10 cellular contexts compared by ENCODE assay signal in genomic region chr18:32373995-32374394, GRCh38.
DNase-seq lines count a peak whose midpoint lies in the region; ATAC-seq and TF ChIP-seq lines count a peak whose summit lies in the region.
"Had no signal": no experiment of that assay in that cellular context is flagged by ENCODE, and none has a peak within 500 bp of the region (broad histone marks: within the 10 kb centered on the region; RNA-seq: fewer than 3 reads in every experiment).

No MANE protein-coding gene starts in this region.

- H3K27me3 ChIP-seq in brain microvascular endothelial cell (replicated peaks) (no peaks in the 10 kb centered on the region), muscle layer of duodenum (ENCODE audit: low read depth, low read length) (no peaks in the 10 kb centered on the region)

- H3K36me3 ChIP-seq in brain microvascular endothelial cell (replicated peaks): no peaks in the 10 kb centered on the region
- H3K36me3 ChIP-seq in muscle layer of duodenum (ENCODE audit: control insufficient read depth in 1 of 2, insufficient read depth in 2 of 2, low read length in 2 of 2): no peaks in the 10 kb centered on the region

- H3K9me3 Mint-ChIP-seq in stimulated activated effector memory CD8-positive, alpha-beta T cell treated with anti-CD3 and anti-CD28 coated beads, Interleukin-12 subunit alpha, Interleukin-12 subunit beta, amount 100 ng/mL, for 72 hours: no peaks in the 10 kb centered on the region
- H3K9me3 Mint-ChIP-seq in endothelial cell (ENCODE audit: unreplicated experiment): no peaks in the 10 kb centered on the region
- H3K9me3 Mint-ChIP-seq: activated naive CD8-positive, alpha-beta T cell treated with anti-CD3 and anti-CD28 coated beads, Interleukin-2, amount 10 ng/mL, durations not matched to agents 7 days and 5 days had no signal

- H3K27ac ChIP-seq in brain microvascular endothelial cell (peak overlapping the region; percentile 26), muscle layer of duodenum (ENCODE audit: low read length) (peak overlapping the region; percentile 35)

- H3K4me3 Mint-ChIP-seq in stimulated activated effector memory CD8-positive, alpha-beta T cell treated with anti-CD3 and anti-CD28 coated beads, Interleukin-12 subunit alpha, Interleukin-12 subunit beta, amount 100 ng/mL, for 72 hours: no peak overlapping the region
- H3K4me3 Mint-ChIP-seq in endothelial cell (ENCODE audit: unreplicated experiment): no peak overlapping the region
- H3K4me3 Mint-ChIP-seq: activated naive CD8-positive, alpha-beta T cell treated with anti-CD3 and anti-CD28 coated beads, Interleukin-2, amount 10 ng/mL, durations not matched to agents 7 days and 5 days had no signal

- ATAC-seq in stimulated activated effector memory CD8-positive, alpha-beta T cell treated with anti-CD3 and anti-CD28 coated beads, Interleukin-12 subunit alpha, Interleukin-12 subunit beta, amount 100 ng/mL, for 72 hours: no peak
- ATAC-seq in GM19397 (IDR thresholded peaks at IDR 0.05; ENCODE audit: unreplicated experiment) (no peak), HG02798 (IDR thresholded peaks at IDR 0.05; ENCODE audit: poor library complexity, unreplicated experiment) (no peak)

- in situ Hi-C loops in brain microvascular endothelial cell (cut with HindIII; ENCODE audit: low pct_ligation_motif_present, low sequenced_read_pairs): no loop called here

- no peaks in the 10 kb centered on the region for H3K4me1 Mint-ChIP-seq in stimulated activated effector memory CD8-positive, alpha-beta T cell treated with anti-CD3 and anti-CD28 coated beads, Interleukin-12 subunit alpha, Interleukin-12 subunit beta, amount 100 ng/mL, for 72 hours
- peaks cover 9% of the 10 kb centered on the region for H3K4me1 Mint-ChIP-seq in endothelial cell (ENCODE audit: unreplicated experiment)
- H3K4me1 Mint-ChIP-seq: activated naive CD8-positive, alpha-beta T cell treated with anti-CD3 and anti-CD28 coated beads, Interleukin-2, amount 10 ng/mL, durations not matched to agents 7 days and 5 days had no signal

- peaks cover 2% of the 10 kb centered on the region for H3K27me3 Mint-ChIP-seq in endothelial cell (ENCODE audit: unreplicated experiment)
- H3K27me3 Mint-ChIP-seq: activated naive CD8-positive, alpha-beta T cell treated with anti-CD3 and anti-CD28 coated beads, Interleukin-2, amount 10 ng/mL, durations not matched to agents 7 days and 5 days had no signal

- TF ChIP-seq CTCF in brain microvascular endothelial cell (IDR thresholded peaks at IDR 0.05; ENCODE audit: low read depth, low read length, missing control alignments): no peak
- no peak for TF ChIP-seq CTCF in endothelial cell (IDR thresholded peaks at IDR 0.05; ENCODE audit: unreplicated experiment)

- no peak overlapping the region for H3K4me3 ChIP-seq in brain microvascular endothelial cell (ENCODE audit: low read depth, low read length)
- no peak overlapping the region for H3K4me3 ChIP-seq in muscle layer of duodenum (ENCODE audit: low read depth in 1 of 2, low read length in 2 of 2)

- peak; percentile 4 for DNase-seq in EH (ENCODE audit: low read depth)
- peak; percentile 76 for DNase-seq in NCI-H2227 treated with DMSO at 0.1 percent for 48 hours (lab: John Stamatoyannopoulos, UW)
- DNase-seq in brain microvascular endothelial cell: peak; percentile 71
- no peak for DNase-seq in stimulated activated effector memory CD8-positive, alpha-beta T cell treated with anti-CD3 and anti-CD28 coated beads, Interleukin-12 subunit alpha, Interleukin-12 subunit beta, amount 100 ng/mL, for 72 hours (ENCODE audit: low spot score in 2 of 2)
- no peak for DNase-seq in endothelial cell (ENCODE audit: low spot score)
- DNase-seq: activated naive CD8-positive, alpha-beta T cell treated with anti-CD3 and anti-CD28 coated beads, Interleukin-2, amount 10 ng/mL, durations not matched to agents 7 days and 5 days; stimulated activated CD4-positive, alpha-beta T cell treated with anti-CD3 and anti-CD28 coated beads, Interleukin-2, amount 100 ng/mL, for 24 hours had no signal

- peaks cover 9 to 19% of the 10 kb centered on the region in 2 donors for H3K4me1 ChIP-seq in muscle layer of duodenum (ENCODE audit: control insufficient read depth in 1 of 2, insufficient read depth in 2 of 2, low read length in 2 of 2)

- H3K9me3 ChIP-seq in muscle layer of duodenum (ENCODE audit: control insufficient read depth in 1 of 2, low read length in 2 of 2): no peaks in the 10 kb centered on the region

- H3K36me3 Mint-ChIP-seq in stimulated activated effector memory CD8-positive, alpha-beta T cell treated with anti-CD3 and anti-CD28 coated beads, Interleukin-12 subunit alpha, Interleukin-12 subunit beta, amount 100 ng/mL, for 72 hours: no peaks in the 10 kb centered on the region
- H3K36me3 Mint-ChIP-seq in endothelial cell (ENCODE audit: low read depth, unreplicated experiment): no peaks in the 10 kb centered on the region
- H3K36me3 Mint-ChIP-seq: activated naive CD8-positive, alpha-beta T cell treated with anti-CD3 and anti-CD28 coated beads, Interleukin-2, amount 10 ng/mL, durations not matched to agents 7 days and 5 days had no signal

- H3K27ac Mint-ChIP-seq in stimulated activated effector memory CD8-positive, alpha-beta T cell treated with anti-CD3 and anti-CD28 coated beads, Interleukin-12 subunit alpha, Interleukin-12 subunit beta, amount 100 ng/mL, for 72 hours: no peak overlapping the region
- H3K27ac Mint-ChIP-seq in endothelial cell (ENCODE audit: unreplicated experiment): no peak overlapping the region
- H3K27ac Mint-ChIP-seq: activated naive CD8-positive, alpha-beta T cell treated with anti-CD3 and anti-CD28 coated beads, Interleukin-2, amount 10 ng/mL, durations not matched to agents 7 days and 5 days had no signal

Comparison
In these comparisons a context has a peak if more than half of its experiments do, and no peak if none do; other contexts are left out.
1. DNase-seq: peak in EH (single experiment), NCI-H2227 treated with DMSO at 0.1 percent for 48 hours (single experiment) and brain microvascular endothelial cell (single experiment); none in stimulated activated effector memory CD8-positive, alpha-beta T cell treated with anti-CD3 and anti-CD28 coated beads, Interleukin-12 subunit alpha, Interleukin-12 subunit beta, amount 100 ng/mL, for 72 hours (0 of 2) and endothelial cell (single experiment).